In the genomic region with DNA sequence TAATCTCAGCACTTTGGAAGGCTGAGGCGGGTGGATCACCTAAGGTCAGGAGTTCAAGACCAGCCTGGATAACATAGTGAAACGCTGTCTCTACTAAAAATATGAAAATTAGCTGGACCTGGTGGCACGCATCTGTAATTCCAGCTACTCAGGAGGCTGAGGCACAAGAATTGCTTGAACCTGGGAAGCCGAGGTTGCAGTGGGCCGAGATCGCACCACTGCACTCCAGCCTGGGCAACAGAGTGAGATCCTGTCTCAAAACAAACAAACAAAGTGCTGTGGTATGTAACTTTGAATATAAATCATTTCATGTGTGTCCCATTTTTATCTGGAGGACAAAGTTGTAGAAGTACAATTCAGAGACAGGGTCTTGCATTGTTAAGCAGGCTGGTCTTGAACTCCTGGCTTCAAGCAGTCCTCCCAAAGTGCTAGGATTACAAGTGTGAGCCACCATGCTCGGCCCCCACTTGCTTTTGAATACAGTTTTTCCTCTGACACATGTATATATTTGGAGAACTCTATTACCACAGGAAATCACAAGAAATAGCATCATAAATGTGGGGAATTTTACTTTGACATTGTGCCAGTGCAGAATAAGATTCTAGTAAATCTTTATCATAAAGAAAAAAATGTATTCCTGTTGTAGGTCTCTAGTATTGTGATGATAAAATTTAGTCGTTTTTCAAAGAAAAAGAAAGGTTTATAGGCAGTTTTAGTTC, we compare ENCODE assay signal across 1 cellular context.
TF ChIP-seq lines count a peak whose summit lies in the region.

No MANE protein-coding gene starts in this region.

TF ChIP-seq in H1, 55 proteins besides CTCF, POLR2A, EP300 and RAD21:
- no peak for TF ChIP-seq EZH2 (IDR thresholded peaks at IDR 0.05; ENCODE audit: low read depth, low read length, severe bottlenecking)
- TF ChIP-seq KDM1A (IDR thresholded peaks at IDR 0.05; ENCODE audit: borderline replicate concordance, low read length), result peak; percentile 20; the same call in 1 of the 2 replicates
TF ChIP-seq in H1: peak in this region for 1.
